In genomic region chr20:44388466-44389023, GRCh38 we compare ENCODE assay signal across 8 cellular contexts. TPM values are rescaled to one million over a fixed set of nuclear protein-coding genes. Genes with fewer than 3 reads are reported as not detected.
A peak's percentile ranks its signal among the peaks of the same experiment; 100 is the strongest.
DNase-seq lines count a peak whose midpoint lies in the region; ATAC-seq, FAIRE-seq and TF ChIP-seq lines count a peak whose summit lies in the region.
"Had no signal": no experiment of that assay in that cellular context is flagged by ENCODE, and none has a peak within 500 bp of the region (broad histone marks: within the 10 kb centered on the region; RNA-seq: fewer than 3 reads in every experiment).

No MANE protein-coding gene starts in this region.

- H3K4me1 ChIP-seq in Karpas-422 (ENCODE audit: low read length) (no peaks in the 10 kb centered on the region), SJSA1 (replicated peaks) (peaks cover 5% of the 10 kb centered on the region; the same call in 1 of the 2 replicates), pancreas (peaks cover 0 to 4% (median 0%) of the 10 kb centered on the region in 3 donors)

- no peak overlapping the region for H3K27ac ChIP-seq in Karpas-422 (ENCODE audit: low read length)
- no peak overlapping the region for H3K27ac ChIP-seq in SJSA1
- H3K27ac ChIP-seq in pancreas: no peak overlapping the region

- WGBS in pancreas, 2 donors: 55 to 56% methylated on average over 25 to 29 of the region's 29 CpGs

- FAIRE-seq in pancreas (lab: Jason Lieb, UNC): no peak

- H2AFZ ChIP-seq in Karpas-422 (ENCODE audit: low read length): no peak overlapping the region

- H3K9me3 Mint-ChIP-seq in glutamatergic neuron (ENCODE audit: unreplicated experiment) (no peaks in the 10 kb centered on the region), type B pancreatic cell (no peaks in the 10 kb centered on the region)
- H3K9me3 Mint-ChIP-seq: stimulated activated naive CD8-positive, alpha-beta T cell treated with anti-CD3 and anti-CD28 coated beads, Interleukin-15, Interleukin-2, amounts not matched to agents 100 ng/mL and 50 ng/mL, for 24 hours had no signal

- H3K9me3 ChIP-seq in Karpas-422 (ENCODE audit: low read length) (no peaks in the 10 kb centered on the region), SJSA1 (replicated peaks) (no peaks in the 10 kb centered on the region), pancreas (no peaks in the 10 kb centered on the region)

- peak; percentile 89 for DNase-seq in Karpas-422
- DNase-seq in SJSA1 (ENCODE audit: low read depth in 1 of 2, low spot score in 2 of 2): peak; percentile 46 to 68
- peak; percentile 86 for DNase-seq in activated effector memory CD4-positive, alpha-beta T cell treated with anti-CD3 and anti-CD28 coated beads, Interleukin-2, amount 50 U/mL, for 16 hours
- DNase-seq in glutamatergic neuron: peak; percentile 87
- peak in 2 of 6 donors; percentile 51 to 61 for DNase-seq in pancreas
- no peak for DNase-seq in type B pancreatic cell (ENCODE audit: extremely low spot score, unreplicated experiment)

- H3K36me3 Mint-ChIP-seq in glutamatergic neuron (ENCODE audit: unreplicated experiment) (no peaks in the 10 kb centered on the region), type B pancreatic cell (no peaks in the 10 kb centered on the region)

- intact Hi-C loops in pancreas (cut with DNase I): loop anchor here in 1 of 3 donors (5.0 kb wide), 1 partner anchor 171 kb away; no protein-coding TSS in a partner anchor

- no peak overlapping the region for H3K4me3 Mint-ChIP-seq in glutamatergic neuron (ENCODE audit: unreplicated experiment)
- peak overlapping the region; percentile 70 for H3K4me3 Mint-ChIP-seq in type B pancreatic cell
- H3K4me3 Mint-ChIP-seq: stimulated activated naive CD8-positive, alpha-beta T cell treated with anti-CD3 and anti-CD28 coated beads, Interleukin-15, Interleukin-2, amounts not matched to agents 100 ng/mL and 50 ng/mL, for 24 hours had no signal

- H3K4me1 Mint-ChIP-seq in glutamatergic neuron (ENCODE audit: low read depth, unreplicated experiment) (no peaks in the 10 kb centered on the region), type B pancreatic cell (ENCODE audit: unreplicated experiment) (peaks cover 7% of the 10 kb centered on the region)

- H3K9ac ChIP-seq in Karpas-422 (ENCODE audit: low read length): no peak overlapping the region

- peak; percentile 89 for TF ChIP-seq CTCF in glutamatergic neuron (IDR thresholded peaks at IDR 0.05; ENCODE audit: partially characterized antibody, unreplicated experiment)
- TF ChIP-seq CTCF in pancreas (IDR thresholded peaks at IDR 0.05): peak in 2 of 4 donors; percentile 16 to 27
- peak; percentile 87 for TF ChIP-seq CTCF in type B pancreatic cell (conservative IDR thresholded peaks at IDR 0.05)

- H3K79me2 ChIP-seq in Karpas-422 (ENCODE audit: low read length): no peaks in the 10 kb centered on the region

- H3K27me3 Mint-ChIP-seq in glutamatergic neuron (ENCODE audit: unreplicated experiment): no peaks in the 10 kb centered on the region
- H3K27me3 Mint-ChIP-seq in type B pancreatic cell: peaks cover 28% of the 10 kb centered on the region

- H3K27me3 ChIP-seq in Karpas-422 (ENCODE audit: low read length): no peaks in the 10 kb centered on the region
- no peaks in the 10 kb centered on the region for H3K27me3 ChIP-seq in SJSA1 (replicated peaks)
- no peaks in the 10 kb centered on the region for H3K27me3 ChIP-seq in pancreas

- H4K20me1 ChIP-seq in Karpas-422 (ENCODE audit: insufficient read depth, low read depth, low read length): no peaks in the 10 kb centered on the region

- ATAC-seq in GM18511 (IDR thresholded peaks at IDR 0.05; ENCODE audit: unreplicated experiment) (peak; percentile 81), pancreas (peak in 3 of 4 donors; percentile 39 to 55 (median 54))

- no peaks in the 10 kb centered on the region for H3K9me2 ChIP-seq in Karpas-422 (replicated peaks; ENCODE audit: insufficient read depth, low read length)

- H3K36me3 ChIP-seq in Karpas-422 (ENCODE audit: insufficient read depth, low read length) (no peaks in the 10 kb centered on the region), SJSA1 (no peaks in the 10 kb centered on the region), pancreas (no peaks in the 10 kb centered on the region)

- H3K4me2 ChIP-seq in Karpas-422 (ENCODE audit: low read depth, low read length, poor library complexity, severe bottlenecking): no peak overlapping the region

- H3K27ac Mint-ChIP-seq in glutamatergic neuron (ENCODE audit: unreplicated experiment) (no peak overlapping the region), type B pancreatic cell (peak overlapping the region; percentile 36)
- H3K27ac Mint-ChIP-seq: stimulated activated naive CD8-positive, alpha-beta T cell treated with anti-CD3 and anti-CD28 coated beads, Interleukin-15, Interleukin-2, amounts not matched to agents 100 ng/mL and 50 ng/mL, for 24 hours had no signal

- H3K4me3 ChIP-seq in Karpas-422 (ENCODE audit: low read length): no peak overlapping the region
- no peak overlapping the region for H3K4me3 ChIP-seq in SJSA1
- no peak overlapping the region for H3K4me3 ChIP-seq in pancreas

RNA-seq across cellular contexts. Expression of gene HNF4A, which starts 33.0 kb away (rescaled TPM):
- not detected in 2 replicates for total RNA-seq in Karpas-422 (2014; rRNA removed; shearing (Covaris generic); ENCODE audit: low replicate concordance)
- not detected in 2 replicates for total RNA-seq in SJSA1 (2014; rRNA removed; shearing (Covaris generic))
- total RNA-seq in glutamatergic neuron (ENCODE audit: unreplicated experiment) (not detected), pancreas (10 to 100 TPM; 19.6 to 29.2 (median 23.1) TPM), type B pancreatic cell (ENCODE audit: low replicate concordance) (19.9 and 41.7 TPM in 2 replicates)
- 1 to 10 TPM; 7.4 to 8.8 TPM for polyA plus RNA-seq in pancreas

RNA-seq across cellular contexts. Expression of gene R3HDML, which starts 51.7 kb away (rescaled TPM):
- not detected in 2 replicates for total RNA-seq in Karpas-422 (2014; rRNA removed; shearing (Covaris generic); ENCODE audit: low replicate concordance)
- total RNA-seq in SJSA1 (2014; rRNA removed; shearing (Covaris generic)): not detected in 2 replicates
- total RNA-seq in glutamatergic neuron (ENCODE audit: unreplicated experiment): not detected
- not detected for total RNA-seq in pancreas
- not detected for polyA plus RNA-seq in pancreas
- total RNA-seq in type B pancreatic cell (ENCODE audit: low replicate concordance): not detected in 2 replicates

Comparison
In these comparisons a context has a peak if more than half of its experiments do, and no peak if none do; other contexts are left out.
1. RNA of gene HNF4A, which starts 33.0 kb away (total RNA-seq): 19.6 to 29.2 TPM in pancreas and 19.9 to 41.7 TPM in type B pancreatic cell; not detected in Karpas-422, not detected in SJSA1 and not detected in glutamatergic neuron (single experiment); every median in the first group is over 10 times any median in the second.